ENCODE assay signal across 21 cellular contexts in the genomic region with DNA sequence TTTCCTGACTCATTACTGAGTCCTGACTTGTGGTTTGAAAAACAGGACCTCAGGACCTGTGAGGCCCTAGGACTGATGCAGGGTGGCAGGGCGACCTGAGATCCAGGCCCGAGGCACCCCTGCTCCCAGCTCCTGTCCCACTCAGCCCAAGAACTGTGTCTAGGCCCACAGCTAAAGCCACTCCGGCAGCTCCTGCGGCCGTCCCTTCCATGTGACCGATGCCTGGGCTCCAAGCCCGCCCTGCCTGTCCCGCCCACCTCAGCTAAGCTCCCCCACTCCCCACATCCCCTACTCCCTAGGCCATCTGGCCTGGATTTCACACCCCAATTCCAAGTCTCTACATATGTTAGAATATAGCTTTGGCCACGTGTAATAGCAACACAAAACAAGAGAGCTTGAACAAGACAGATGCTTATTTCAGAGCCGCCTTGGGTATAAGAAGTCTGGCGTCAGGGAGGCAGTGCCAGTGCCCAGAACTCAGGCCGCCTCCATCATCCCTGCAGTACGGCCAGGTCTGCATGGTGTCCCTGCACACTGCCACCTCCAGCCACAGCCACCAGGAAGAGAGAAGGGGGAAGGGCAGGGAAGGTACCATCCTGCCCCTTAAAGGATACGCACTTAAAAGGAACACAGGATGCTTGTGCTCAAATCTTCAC. TPM values are rescaled to one million over a fixed set of nuclear protein-coding genes. Genes with fewer than 3 reads are reported as not detected.
DNase-seq lines count a peak whose midpoint lies in the region; ATAC-seq, FAIRE-seq and TF ChIP-seq lines count a peak whose summit lies in the region.
"Had no signal": no experiment of that assay in that cellular context is flagged by ENCODE, and none has a peak within 500 bp of the region (broad histone marks: within the 10 kb centered on the region; RNA-seq: fewer than 3 reads in every experiment).

No MANE protein-coding gene starts in this region.

- DNase-seq in GM23338 (ENCODE audit: low spot score) (no peak), WERI-Rb-1 (peak; percentile 95), frontal cortex (ENCODE audit: low spot score in 2 of 2) (peak; percentile 14 to 24), putamen (ENCODE audit: low spot score) (peak; percentile 20), suprapubic skin (ENCODE audit: low spot score in 2 of 2) (no peak)
- DNase-seq: activated CD8-positive, alpha-beta memory T cell treated with anti-CD3 and anti-CD28 coated beads for 24 hours; activated T-cell treated with anti-CD3 and anti-CD28 coated beads, Interleukin-2, amount 50 U/mL, for 4 hours; BE2C; DMS79 treated with DMSO at 0.1 percent for 48 hours; HCEC 1CT; kidney glomerular epithelial cell; mammary epithelial cell; NCI-H1417 treated with DMSO at 0.1 percent for 48 hours; stimulated activated CD8-positive, alpha-beta memory T cell treated with anti-CD3 and anti-CD28 coated beads, Interleukin-4, amount 100 ng/mL, for 48 hours; upper lobe of right lung had no signal

- no peaks in the 10 kb centered on the region for H3K79me2 ChIP-seq in GM23338 (replicated peaks; ENCODE audit: insufficient read depth)

- no peak overlapping the region for H3K4me3 Mint-ChIP-seq in GM23338
- H3K4me3 Mint-ChIP-seq: activated T-cell treated with anti-CD3 and anti-CD28 coated beads, Interleukin-2, amount 50 U/mL, for 4 hours had no signal

- H4K20me1 ChIP-seq in GM23338 (replicated peaks; ENCODE audit: insufficient read depth), result no peaks in the 10 kb centered on the region

- TF ChIP-seq EP300 in suprapubic skin (IDR thresholded peaks at IDR 0.05), result no peak

- no peaks in the 10 kb centered on the region for H3F3A ChIP-seq in GM23338 (replicated peaks; ENCODE audit: low read depth)

- H3K36me3 ChIP-seq in GM23338 (ENCODE audit: insufficient read depth) (no peaks in the 10 kb centered on the region), WERI-Rb-1 (no peaks in the 10 kb centered on the region), suprapubic skin (no peaks in the 10 kb centered on the region)
- H3K36me3 ChIP-seq: BE2C, upper lobe of right lung had no signal

- H3K9me3 ChIP-seq in WERI-Rb-1 (ENCODE audit: severe bottlenecking) (no peaks in the 10 kb centered on the region), suprapubic skin (no peaks in the 10 kb centered on the region)
- H3K9me3 ChIP-seq: BE2C, upper lobe of right lung had no signal

- TF ChIP-seq POLR2A in suprapubic skin (IDR thresholded peaks at IDR 0.05), result no peak

- WGBS in suprapubic skin, result 81% methylated on average over 14 of the region's 14 CpGs

- H3K27ac ChIP-seq in GM23338 (ENCODE audit: low read depth), result no peak overlapping the region
- H3K27ac ChIP-seq in WERI-Rb-1, result peak overlapping the region; percentile 87
- no peak overlapping the region for H3K27ac ChIP-seq in suprapubic skin
- H3K27ac ChIP-seq: RWPE1, upper lobe of right lung had no signal

- peak overlapping the region; percentile 81 for H2AFZ ChIP-seq in GM23338

- no peaks in the 10 kb centered on the region for H3K4me1 ChIP-seq in GM23338 (ENCODE audit: insufficient read depth)
- peaks cover 14% of the 10 kb centered on the region for H3K4me1 ChIP-seq in suprapubic skin
- H3K4me1 ChIP-seq: BE2C, upper lobe of right lung had no signal

- H3K9me2 ChIP-seq in GM23338 (ENCODE audit: insufficient read depth), result 0 out of 2 replicates have a peak, but pooled peaks cover 4% of the 10 kb centered on the region

- H3K27ac Mint-ChIP-seq in GM23338, result no peak overlapping the region

- H3K27me3 ChIP-seq in GM23338 (ENCODE audit: insufficient read depth) (no peaks in the 10 kb centered on the region), WERI-Rb-1 (ENCODE audit: insufficient read depth, low read depth, severe bottlenecking) (no peaks in the 10 kb centered on the region), suprapubic skin (no peaks in the 10 kb centered on the region)
- H3K27me3 ChIP-seq: BE2C, upper lobe of right lung had no signal

- no peak for FAIRE-seq in frontal cortex (lab: Jason Lieb, UNC)
- FAIRE-seq: bronchial epithelial cell, endothelial cell of umbilical vein had no signal

- H3K4me2 ChIP-seq in GM23338, result no peak overlapping the region

- H3K9me3 Mint-ChIP-seq in GM23338, result no peaks in the 10 kb centered on the region; the same call in 2 of the 3 replicates
- H3K9me3 Mint-ChIP-seq: activated T-cell treated with anti-CD3 and anti-CD28 coated beads, Interleukin-2, amount 50 U/mL, for 4 hours had no signal

- H3K4me3 ChIP-seq in GM23338, result no peak overlapping the region
- no peak overlapping the region for H3K4me3 ChIP-seq in WERI-Rb-1 (ENCODE audit: low read depth, low read length)
- H3K4me3 ChIP-seq in suprapubic skin, result no peak overlapping the region
- H3K4me3 ChIP-seq: upper lobe of right lung had no signal

- peaks cover 3% of the 10 kb centered on the region; the same call in 1 of the 3 replicates for H3K36me3 Mint-ChIP-seq in GM23338 (ENCODE audit: low read depth)

- TF ChIP-seq CTCF in GM23338 (conservative IDR thresholded peaks at IDR 0.05; ENCODE audit: low read depth in 2 of 2) (no peak), WERI-Rb-1 (IDR thresholded peaks at IDR 0.05; ENCODE audit: low read depth, low read length) (no peak), suprapubic skin (IDR thresholded peaks at IDR 0.05) (no peak)

- H3K27me3 Mint-ChIP-seq in GM23338 (ENCODE audit: insufficient read depth, low read depth, poor library complexity), result peaks cover 10% of the 10 kb centered on the region

- peaks cover 16% of the 10 kb centered on the region for H3K4me1 Mint-ChIP-seq in GM23338

- ATAC-seq in GM23338, result peak; percentile 80
- no peak for ATAC-seq in HG02798 (IDR thresholded peaks at IDR 0.05; ENCODE audit: poor library complexity, unreplicated experiment)
- no peak for ATAC-seq in GM18498 (IDR thresholded peaks at IDR 0.05; ENCODE audit: unreplicated experiment)
- ATAC-seq in HG02938 (IDR thresholded peaks at IDR 0.05; ENCODE audit: unreplicated experiment), result no peak
- ATAC-seq: activated T-cell treated with anti-CD3 and anti-CD28 coated beads, Interleukin-2, amount 50 U/mL, for 4 hours; upper lobe of right lung had no signal

TF ChIP-seq in GM23338, 12 proteins besides CTCF, POLR2A, EP300 and RAD21 (continues in another document):
- TF ChIP-seq ZNF462 (CRISPR knock-in tag; IDR thresholded peaks at IDR 0.05), result no peak

RNA-seq across cellular contexts. Expression of gene USP22, which starts 29.9 kb away (rescaled TPM):
- 285 and 296 TPM in 2 replicates for total RNA-seq in GM23338 (2014; rRNA removed; shearing (Covaris generic))
- polyA plus RNA-seq in GM23338 (2016; fragmentation: Nextera tagmentation; extraction: Ambion mirVana), result 68.9 and 77.4 TPM in 2 replicates
- 378 TPM for total RNA-seq in frontal cortex
- 100 to 1,000 TPM; 116 to 166 (median 152) TPM for total RNA-seq in suprapubic skin

RNA-seq across cellular contexts. Expression of gene DHRS7B, which starts 54.0 kb away (rescaled TPM):
- 24.7 and 26.6 TPM in 2 replicates for total RNA-seq in GM23338 (2014; rRNA removed; shearing (Covaris generic))
- polyA plus RNA-seq in GM23338 (2016; fragmentation: Nextera tagmentation; extraction: Ambion mirVana), result 26.8 and 27.9 TPM in 2 replicates
- total RNA-seq in frontal cortex (11.4 TPM), suprapubic skin (10 to 100 TPM; 42.8 to 64.1 (median 50.6) TPM)

Comparison
In these comparisons a context has a peak if more than half of its experiments do, and no peak if none do; other contexts are left out.
1. DNase-seq: peak in WERI-Rb-1 (single experiment), frontal cortex (2 of 2) and putamen (single experiment); none in GM23338 (single experiment) and suprapubic skin (0 of 2).